In genomic region chr1:153922076-153922837, GRCh38 we compare ENCODE assay signal across 8 cellular contexts. TPM values are rescaled to one million over a fixed set of nuclear protein-coding genes. Genes with fewer than 3 reads are reported as not detected.
DNase-seq lines count a peak whose midpoint lies in the region; ATAC-seq and TF ChIP-seq lines count a peak whose summit lies in the region.

No MANE protein-coding gene starts in this region.

- in situ Hi-C loops in IMR-90 (cut with MboI; ENCODE audit: low sequenced_read_pairs): no loop called here

- H3K27ac Mint-ChIP-seq in T-helper 17 cell: peak overlapping the region; percentile 99
- H3K27ac Mint-ChIP-seq in chondrocyte (ENCODE audit: unreplicated experiment): peak overlapping the region; percentile 92

- peaks cover 11% of the 10 kb centered on the region for H3K4me1 ChIP-seq in IMR-90 (ENCODE audit: control insufficient read depth, insufficient read depth, low read length)
- H3K4me1 ChIP-seq in lung (ENCODE audit: control insufficient read depth in 2 of 2, insufficient read depth in 2 of 2, low read length in 2 of 2): peaks cover 6 to 21% of the 10 kb centered on the region in 2 donors

- DNase-seq in NCI-H1436 (lab: John Stamatoyannopoulos, UW) (peak; percentile 63), NCI-H1436 treated with DMSO at 0.1 percent for 48 hours (lab: John Stamatoyannopoulos, UW) (no peak), IMR-90 (no peak), T-helper 17 cell (peak in 1 of 3 donors; percentile 48), chondrocyte (ENCODE audit: low spot score) (no peak), lung (ENCODE audit: low spot score) (peak; percentile 34)
- peak; percentile 51 for DNase-seq in stimulated activated CD8-positive, alpha-beta memory T cell treated with anti-CD3 and anti-CD28 coated beads, Interleukin-4, amount 100 ng/mL, for 24 hours (ENCODE audit: low read depth)

- peak overlapping the region; percentile 82 for H3K4me2 ChIP-seq in IMR-90 (ENCODE audit: low read depth, low read length)

- H4K5ac ChIP-seq in IMR-90 (ENCODE audit: low read depth, low read length): 0 out of 2 replicates have a peak overlapping the region, but pooled peaks have one; percentile 31

- peak overlapping the region in 1 of 2 experiments; percentile 32; a peak in 1 of 4 replicates for H4K8ac ChIP-seq in IMR-90 (ENCODE audit: low read depth in 2 of 2, low read length in 2 of 2)

- H3K9me3 ChIP-seq in IMR-90 (ENCODE audit: control insufficient read depth, insufficient read depth, low read length) (no peaks in the 10 kb centered on the region), T-helper 17 cell (ENCODE audit: control insufficient read depth, low read length, poor library complexity, severe bottlenecking) (no peaks in the 10 kb centered on the region), lung (ENCODE audit: control insufficient read depth in 2 of 2, insufficient read depth in 1 of 2, low read length in 1 of 2) (no peaks in the 10 kb centered on the region)

- H2BK120ac ChIP-seq in IMR-90 (ENCODE audit: low read depth, low read length): no peak overlapping the region

- no peak overlapping the region for H2BK20ac ChIP-seq in IMR-90 (ENCODE audit: low read depth, low read length)

- peak overlapping the region; percentile 94 for H3K23ac ChIP-seq in IMR-90 (ENCODE audit: low read depth, low read length)

- peak overlapping the region; percentile 54 for H4K91ac ChIP-seq in IMR-90 (ENCODE audit: insufficient read depth, low read depth, low read length)

- H3K4me1 Mint-ChIP-seq in T-helper 17 cell (peaks cover 52% of the 10 kb centered on the region), chondrocyte (ENCODE audit: low read depth) (peaks cover 43% of the 10 kb centered on the region)

- H2AK5ac ChIP-seq in IMR-90 (ENCODE audit: low read depth, low read length): peak overlapping the region; percentile 41; the same call in 1 of the 2 replicates

- H2BK15ac ChIP-seq in IMR-90 (ENCODE audit: low read depth, low read length): no peak overlapping the region

- peaks cover 45% of the 10 kb centered on the region for H4K20me1 ChIP-seq in IMR-90 (ENCODE audit: insufficient read depth, low read length)

- H3K27me3 Mint-ChIP-seq in T-helper 17 cell (no peaks in the 10 kb centered on the region), chondrocyte (ENCODE audit: low read depth) (no peaks in the 10 kb centered on the region)

- H3K9me1 ChIP-seq in IMR-90 (ENCODE audit: insufficient read depth, low read length): 0 out of 2 replicates have a peak, but pooled peaks cover 9% of the 10 kb centered on the region

- H2AK9ac ChIP-seq in IMR-90 (replicated peaks; ENCODE audit: low read depth, low read length, poor library complexity): peak overlapping the region; percentile 96

- H2AFZ ChIP-seq in IMR-90 (replicated peaks; ENCODE audit: low read length, poor library complexity): peak overlapping the region; percentile 87

- H3K36me3 Mint-ChIP-seq in T-helper 17 cell (ENCODE audit: low read depth): no peaks in the 10 kb centered on the region
- no peaks in the 10 kb centered on the region for H3K36me3 Mint-ChIP-seq in chondrocyte (ENCODE audit: low read depth)

- H3K36me3 ChIP-seq in IMR-90 (ENCODE audit: control insufficient read depth, insufficient read depth, low read length) (no peaks in the 10 kb centered on the region), lung (ENCODE audit: control insufficient read depth in 2 of 2, insufficient read depth in 2 of 2, low read length in 2 of 2) (peaks cover 0 to 2% of the 10 kb centered on the region in 2 donors)

- H3K79me1 ChIP-seq in IMR-90 (ENCODE audit: low read depth in 1 of 2, low read length in 2 of 2): peaks cover 11 to 57% of the 10 kb centered on the region in 2 experiments; a peak in 3 of 4 replicates

- no peaks in the 10 kb centered on the region for H3K27me3 ChIP-seq in IMR-90 (ENCODE audit: control insufficient read depth, insufficient read depth, low read length)
- H3K27me3 ChIP-seq in lung (ENCODE audit: control insufficient read depth, insufficient read depth): no peaks in the 10 kb centered on the region

- ATAC-seq in GM21528 (IDR thresholded peaks at IDR 0.05; ENCODE audit: low FRiP score, unreplicated experiment) (peak; percentile 31), IMR-90 (ENCODE audit: low read depth) (peak; percentile 18), T-helper 17 cell (peak; percentile 18), lung (ENCODE audit: insufficient read depth, low FRiP score) (peak; percentile 15)

- intact Hi-C loops in IMR-90 (cut with micrococcal nuclease): loop anchor here (5.0 to 10.0 kb wide), 2 partner anchors 40 to 127 kb away; no protein-coding TSS in a partner anchor

- peak overlapping the region; percentile 63 for H3K4ac ChIP-seq in IMR-90 (ENCODE audit: low read depth, low read length)

- peak overlapping the region; percentile 72 for H3K56ac ChIP-seq in IMR-90 (ENCODE audit: extremely low read depth, insufficient read depth, low read length)

- CTCF ChIA-PET in IMR-90 (lab: Yijun Ruan, JAX): interaction anchor here (0.5 to 1.3 kb wide), 2 partner anchors 11 to 121 kb away, joined by 3 to 4 read pairs; no protein-coding TSS in a partner anchor

- WGBS in IMR-90 (ENCODE audit: extremely low coverage in 2 of 2, insufficient read length in 1 of 2), 2 experiments: no CpG with 5 or more reads among the region's 68 CpGs
- WGBS in lung, 2 donors: 1% methylated on average over 28 to 67 of the region's 68 CpGs

- no peaks in the 10 kb centered on the region for H3K9me3 Mint-ChIP-seq in chondrocyte (ENCODE audit: low read depth)

- BruUV-seq in IMR-90 (replicated peaks; lab: Mats Ljungman, UMichigan): no TSS peak

- H3K4me3 Mint-ChIP-seq in T-helper 17 cell: peak overlapping the region; percentile 97
- H3K4me3 Mint-ChIP-seq in chondrocyte (ENCODE audit: unreplicated experiment): peak overlapping the region; percentile 94

- H3K18ac ChIP-seq in IMR-90 (ENCODE audit: low read depth, low read length): no peak overlapping the region

- peak overlapping the region; percentile 69 for H3K9ac ChIP-seq in IMR-90 (ENCODE audit: low read depth, low read length)

- POLR2A ChIA-PET in IMR-90 (lab: Charles Lee; ENCODE audit: unreplicated experiment): no interaction called here

- TF ChIP-seq RAD21 in IMR-90 (IDR thresholded peaks at IDR 0.05; ENCODE audit: low read length): no peak

- H3K4me3 ChIP-seq in IMR-90 (ENCODE audit: insufficient read depth, low read depth, low read length) (peak overlapping the region; percentile 89), lung (peak overlapping the region; percentile 95)

- dilution Hi-C loops in IMR-90 (cut with HindIII; ENCODE audit: low sequenced_read_pairs, unreplicated experiment): loop anchor here (25.0 kb wide), 1 partner anchor 110 kb away; no protein-coding TSS in a partner anchor

- no peak; the same call in 1 of the 2 replicates for TF ChIP-seq POLR2A in IMR-90 (IDR thresholded peaks at IDR 0.05; ENCODE audit: low read depth, low read length)

- peak overlapping the region; percentile 63 for H2BK5ac ChIP-seq in IMR-90 (ENCODE audit: low read depth, low read length, poor library complexity, severe bottlenecking)

- peak overlapping the region; percentile 75 for H3K27ac ChIP-seq in IMR-90 (ENCODE audit: insufficient read depth, low read length)
- H3K27ac ChIP-seq in lung (ENCODE audit: low read depth in 1 of 2, low read length in 1 of 2): peak overlapping the region; percentile 94 to 95

- peak overlapping the region; percentile 62 for H3K14ac ChIP-seq in IMR-90 (replicated peaks; ENCODE audit: low read depth, low read length)

- TF ChIP-seq CTCF in IMR-90 (conservative IDR thresholded peaks at IDR 0.05; ENCODE audit: low read depth, low read length) (no peak), chondrocyte (IDR thresholded peaks at IDR 0.05) (peak; percentile 48), lung (IDR thresholded peaks at IDR 0.05; ENCODE audit: control extremely low read depth, extremely low read depth) (no peak)

TF ChIP-seq in IMR-90, 13 proteins besides CTCF, POLR2A, EP300 and RAD21 (continues in another document):
- TF ChIP-seq SMC3 (IDR thresholded peaks at IDR 0.05; ENCODE audit: low read depth, low read length) (no peak), RFX5 (IDR thresholded peaks at IDR 0.05; ENCODE audit: low read depth, low read length) (no peak)

RNA-seq across cellular contexts. Expression of gene GATAD2B, which starts 0.5 kb away (rescaled TPM):
- 3.8 and 5.6 TPM in 2 replicates for total RNA-seq in IMR-90 (2012; rRNA removed)
- 6.1 and 6.2 TPM in 2 replicates for polyA plus RNA-seq in IMR-90 (2012; rRNA removed)
- 3.1 and 3.6 TPM in 2 replicates for polyA plus RNA-seq in IMR-90 (2012; cell fraction: cytosol; rRNA removed)
- polyA plus RNA-seq in IMR-90 (2012; cell fraction: nucleus; rRNA removed; ENCODE audit: low replicate concordance): 5.0 and 9.7 TPM in 2 replicates
- 10 to 100 TPM; 63.3 to 72.9 TPM for total RNA-seq in T-helper 17 cell
- 46.4 to 48.1 TPM (median 47.0 TPM) in 3 replicates for total RNA-seq in chondrocyte
- 10 to 100 TPM; 20.8 to 41.7 TPM for total RNA-seq in lung
- polyA plus RNA-seq in lung: 1 to 10 TPM; 4.6 to 6.0 TPM

RNA-seq across cellular contexts. Expression of gene DENND4B, which starts 24.3 kb away (rescaled TPM):
- total RNA-seq in IMR-90 (2012; rRNA removed): 1.8 and 2.5 TPM in 2 replicates
- 25.2 and 33.3 TPM in 2 replicates for polyA plus RNA-seq in IMR-90 (2012; rRNA removed)
- polyA plus RNA-seq in IMR-90 (2012; cell fraction: cytosol; rRNA removed): 9.4 and 13.8 TPM in 2 replicates
- polyA plus RNA-seq in IMR-90 (2012; cell fraction: nucleus; rRNA removed; ENCODE audit: low replicate concordance): 117 and 252 TPM in 2 replicates
- 100 to 1,000 TPM; 120 to 157 TPM for total RNA-seq in T-helper 17 cell
- total RNA-seq in chondrocyte: 32.1 to 36.7 TPM (median 36.2 TPM) in 3 replicates
- 10 to 100 TPM; 40.5 to 84.7 TPM for total RNA-seq in lung
- 10 to 100 TPM; 57.2 to 61.6 TPM for polyA plus RNA-seq in lung

RNA-seq across cellular contexts. Expression of gene CRTC2, which starts 36.2 kb away (rescaled TPM):
- total RNA-seq in IMR-90 (2012; rRNA removed) (1.9 and 2.7 TPM in 2 replicates), T-helper 17 cell (100 to 1,000 TPM; 133 to 151 TPM), chondrocyte (24.2 to 32.5 TPM (median 30.9 TPM) in 3 replicates), lung (10 to 100 TPM; 17.7 to 48.7 TPM)
- polyA plus RNA-seq in IMR-90 (2012; rRNA removed) (20.1 and 22.2 TPM in 2 replicates), lung (10 to 100 TPM; 41.9 to 43.2 TPM)
- polyA plus RNA-seq in IMR-90 (2012; cell fraction: cytosol; rRNA removed): 12.2 and 16.7 TPM in 2 replicates
- polyA plus RNA-seq in IMR-90 (2012; cell fraction: nucleus; rRNA removed; ENCODE audit: low replicate concordance): 59.1 and 73.2 TPM in 2 replicates

RNA-seq across cellular contexts. Expression of gene SLC39A1, which starts 41.1 kb away (rescaled TPM):
- total RNA-seq in IMR-90 (2012; rRNA removed) (94.7 and 97.7 TPM in 2 replicates), T-helper 17 cell (10 to 100 TPM; 14.1 to 16.4 TPM), chondrocyte (83.5 to 87.8 TPM (median 85.6 TPM) in 3 replicates), lung (100 to 1,000 TPM in 1 of 2 donors, 10 to 100 TPM in 1; 73.4 to 141 TPM)
- polyA plus RNA-seq in IMR-90 (2012; rRNA removed) (84.6 and 89.1 TPM in 2 replicates), lung (100 to 1,000 TPM; 103 to 247 TPM)
- 74.5 and 89.4 TPM in 2 replicates for polyA plus RNA-seq in IMR-90 (2012; cell fraction: cytosol; rRNA removed)
- 31.1 and 43.6 TPM in 2 replicates for polyA plus RNA-seq in IMR-90 (2012; cell fraction: nucleus; rRNA removed; ENCODE audit: low replicate concordance)

RNA-seq across cellular contexts. Expression of gene CREB3L4, which starts 45.4 kb away (rescaled TPM):
- 4.4 and 6.5 TPM in 2 replicates for total RNA-seq in IMR-90 (2012; rRNA removed)
- polyA plus RNA-seq in IMR-90 (2012; rRNA removed): 8.3 and 9.8 TPM in 2 replicates
- polyA plus RNA-seq in IMR-90 (2012; cell fraction: cytosol; rRNA removed): 5.0 and 5.8 TPM in 2 replicates
- polyA plus RNA-seq in IMR-90 (2012; cell fraction: nucleus; rRNA removed; ENCODE audit: low replicate concordance): 21.0 and 21.3 TPM in 2 replicates
- total RNA-seq in T-helper 17 cell: 1 to 10 TPM; 4.5 to 6.0 TPM
- 3.7 to 6.6 TPM (median 4.4 TPM) in 3 replicates for total RNA-seq in chondrocyte
- total RNA-seq in lung: 10 to 100 TPM; 13.6 to 21.8 TPM
- 10 to 100 TPM in 1 of 2 donors, 1 to 10 TPM in 1; 9.5 to 13.7 TPM for polyA plus RNA-seq in lung

Comparison
In these comparisons a context has a peak if more than half of its experiments do, and no peak if none do; other contexts are left out.
1. DNase-seq: peak in NCI-H1436 (single experiment), lung (single experiment) and stimulated activated CD8-positive, alpha-beta memory T cell treated with anti-CD3 and anti-CD28 coated beads, Interleukin-4, amount 100 ng/mL, for 24 hours (single experiment); none in NCI-H1436 treated with DMSO at 0.1 percent for 48 hours (single experiment), IMR-90 (single experiment) and chondrocyte (single experiment).
2. Peak in every context shown above with its lines, with median percentiles within 50 percentile points of each other: ATAC-seq.